Comparison of ENCODE assay signal across 8 cellular contexts in the genomic region with DNA sequence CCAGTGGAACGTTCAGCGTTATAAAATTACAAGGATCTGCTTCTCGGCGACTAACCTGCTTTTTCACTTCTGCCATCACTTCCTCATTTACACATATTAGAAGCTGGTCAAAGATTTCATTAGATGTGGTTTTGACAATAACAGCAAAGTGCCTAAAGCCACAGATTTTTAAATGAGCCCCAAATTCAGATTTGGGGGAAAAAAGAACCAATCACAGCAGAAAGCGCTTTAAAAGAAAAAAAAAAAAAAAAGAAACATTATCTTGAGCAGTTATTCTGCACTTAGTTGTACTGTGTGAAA.
DNase-seq lines count a peak whose midpoint lies in the region; ATAC-seq, FAIRE-seq and TF ChIP-seq lines count a peak whose summit lies in the region.

No MANE protein-coding gene starts in this region.

- H3K4ac ChIP-seq in mesendoderm (ENCODE audit: low read depth, low read length): no peak overlapping the region

- no peak overlapping the region for H3K9ac ChIP-seq in mesendoderm (ENCODE audit: low read length)

- CTCF ChIA-PET in activated CD8-positive, alpha-beta memory T cell treated with anti-CD3 and anti-CD28 coated beads, Interleukin-2, amount 10 ng/mL, durations not matched to agents 7 days and 5 days (lab: Charles Lee): no interaction called here
- CTCF ChIA-PET in activated CD4-positive, alpha-beta T cell treated with anti-CD3 and anti-CD28 coated beads for 36 hours (lab: Charles Lee): no interaction called here

- no peak for TF ChIP-seq POLR2A in H54 (IDR thresholded peaks at IDR 0.05; ENCODE audit: low read depth, low read length)

- no peaks in the 10 kb centered on the region for H3K4me1 Mint-ChIP-seq in activated CD8-positive, alpha-beta memory T cell treated with anti-CD3 and anti-CD28 coated beads, Interleukin-2, amount 10 ng/mL, durations not matched to agents 7 days and 5 days
- peaks cover 6% of the 10 kb centered on the region for H3K4me1 Mint-ChIP-seq in activated CD4-positive, alpha-beta T cell treated with anti-CD3 and anti-CD28 coated beads for 36 hours

- no peak overlapping the region for H2AK5ac ChIP-seq in mesendoderm (ENCODE audit: low read length)

- intact Hi-C loops in activated CD4-positive, alpha-beta T cell treated with anti-CD3 and anti-CD28 coated beads for 36 hours (cut with DNase I, micrococcal nuclease): no loop called here

- no peak overlapping the region for H4K8ac ChIP-seq in mesendoderm (ENCODE audit: low read depth, low read length)

- DNase-seq in CD1c-positive myeloid dendritic cell (ENCODE audit: extremely low spot score) (peak; percentile 36), RPMI8226 (peak; percentile 73), mesendoderm (no peak), H54 (ENCODE audit: insufficient read length, low spot score) (no peak), SKM-1 (lab: John Stamatoyannopoulos, UW; ENCODE audit: unreplicated experiment) (no peak)
- no peak for DNase-seq in activated CD8-positive, alpha-beta memory T cell treated with anti-CD3 and anti-CD28 coated beads, Interleukin-2, amount 10 ng/mL, durations not matched to agents 7 days and 5 days
- no peak for DNase-seq in activated CD4-positive, alpha-beta T cell treated with anti-CD3 and anti-CD28 coated beads for 36 hours

- no peak overlapping the region for H4K5ac ChIP-seq in mesendoderm (ENCODE audit: low read length)

- no peak overlapping the region for H3K4me3 Mint-ChIP-seq in activated CD8-positive, alpha-beta memory T cell treated with anti-CD3 and anti-CD28 coated beads, Interleukin-2, amount 10 ng/mL, durations not matched to agents 7 days and 5 days
- H3K4me3 Mint-ChIP-seq in activated CD4-positive, alpha-beta T cell treated with anti-CD3 and anti-CD28 coated beads for 36 hours: no peak overlapping the region

- H3K27ac Mint-ChIP-seq in activated CD8-positive, alpha-beta memory T cell treated with anti-CD3 and anti-CD28 coated beads, Interleukin-2, amount 10 ng/mL, durations not matched to agents 7 days and 5 days: no peak overlapping the region
- H3K27ac Mint-ChIP-seq in activated CD4-positive, alpha-beta T cell treated with anti-CD3 and anti-CD28 coated beads for 36 hours: no peak overlapping the region

- H3K27me3 ChIP-seq in mesendoderm (ENCODE audit: insufficient read depth, low read length, poor library complexity): no peaks in the 10 kb centered on the region

- H3K56ac ChIP-seq in mesendoderm (ENCODE audit: low read length): peak overlapping the region; percentile 40

- no peaks in the 10 kb centered on the region for H3K36me3 Mint-ChIP-seq in activated CD8-positive, alpha-beta memory T cell treated with anti-CD3 and anti-CD28 coated beads, Interleukin-2, amount 10 ng/mL, durations not matched to agents 7 days and 5 days
- H3K36me3 Mint-ChIP-seq in activated CD4-positive, alpha-beta T cell treated with anti-CD3 and anti-CD28 coated beads for 36 hours (ENCODE audit: low read depth): no peaks in the 10 kb centered on the region

- H3K9me3 Mint-ChIP-seq in activated CD8-positive, alpha-beta memory T cell treated with anti-CD3 and anti-CD28 coated beads, Interleukin-2, amount 10 ng/mL, durations not matched to agents 7 days and 5 days (ENCODE audit: low read depth): no peaks in the 10 kb centered on the region
- no peaks in the 10 kb centered on the region for H3K9me3 Mint-ChIP-seq in activated CD4-positive, alpha-beta T cell treated with anti-CD3 and anti-CD28 coated beads for 36 hours (ENCODE audit: low read depth)

- FAIRE-seq in H54 (lab: Jason Lieb, UNC): no peak

- H3K18ac ChIP-seq in mesendoderm (ENCODE audit: low read length): no peak overlapping the region

- peaks cover 15% of the 10 kb centered on the region for H3K4me1 ChIP-seq in mesendoderm (ENCODE audit: control insufficient read depth, low read depth, low read length)

- no peak overlapping the region for H2BK15ac ChIP-seq in mesendoderm (replicated peaks; ENCODE audit: low read depth)

- H3K79me1 ChIP-seq in mesendoderm (ENCODE audit: low read length): peaks cover 2% of the 10 kb centered on the region

- no peak overlapping the region for H2BK120ac ChIP-seq in mesendoderm (ENCODE audit: low read depth, low read length)

- peaks cover 20% of the 10 kb centered on the region for H3K79me2 ChIP-seq in mesendoderm (ENCODE audit: control insufficient read depth, insufficient read depth, low read length)

- WGBS in mesendoderm (ENCODE audit: extremely low coverage, insufficient coverage, low lambda C conversion rate): no CpG with 5 or more reads among the region's 5 CpGs

- H2BK5ac ChIP-seq in mesendoderm (ENCODE audit: low read length): no peak overlapping the region

- H3K27me3 Mint-ChIP-seq in activated CD8-positive, alpha-beta memory T cell treated with anti-CD3 and anti-CD28 coated beads, Interleukin-2, amount 10 ng/mL, durations not matched to agents 7 days and 5 days: peaks cover 2% of the 10 kb centered on the region
- H3K27me3 Mint-ChIP-seq in activated CD4-positive, alpha-beta T cell treated with anti-CD3 and anti-CD28 coated beads for 36 hours: peaks cover 10% of the 10 kb centered on the region

- H3K27ac ChIP-seq in mesendoderm (ENCODE audit: low read depth, low read length): no peak overlapping the region

- POLR2A ChIA-PET in activated CD4-positive, alpha-beta T cell treated with anti-CD3 and anti-CD28 coated beads for 36 hours (lab: Charles Lee): no interaction called here

- H3K36me3 ChIP-seq in mesendoderm (ENCODE audit: control insufficient read depth, insufficient read depth, low read length): no peaks in the 10 kb centered on the region

- ATAC-seq in GM21786 (IDR thresholded peaks at IDR 0.05; ENCODE audit: unreplicated experiment): peak; percentile 79
- no peak for ATAC-seq in activated CD8-positive, alpha-beta memory T cell treated with anti-CD3 and anti-CD28 coated beads, Interleukin-2, amount 10 ng/mL, durations not matched to agents 7 days and 5 days
- ATAC-seq in activated CD4-positive, alpha-beta T cell treated with anti-CD3 and anti-CD28 coated beads for 36 hours: no peak

- no peak overlapping the region for H3K23ac ChIP-seq in mesendoderm (ENCODE audit: low read length)

- H3K4me2 ChIP-seq in mesendoderm (ENCODE audit: low read length): no peak overlapping the region

- H3K4me3 ChIP-seq in mesendoderm (ENCODE audit: low read length): no peak overlapping the region

Comparison
In these comparisons a context has a peak if more than half of its experiments do, and no peak if none do; other contexts are left out.
1. DNase-seq: peak in CD1c-positive myeloid dendritic cell (single experiment) and RPMI8226 (single experiment); none in mesendoderm (single experiment), H54 (single experiment), SKM-1 (single experiment), activated CD8-positive, alpha-beta memory T cell treated with anti-CD3 and anti-CD28 coated beads, Interleukin-2, amount 10 ng/mL, durations not matched to agents 7 days and 5 days (single experiment) and activated CD4-positive, alpha-beta T cell treated with anti-CD3 and anti-CD28 coated beads for 36 hours (single experiment).